Comparison of ENCODE assay signal across 1 cellular context in the genomic region with DNA sequence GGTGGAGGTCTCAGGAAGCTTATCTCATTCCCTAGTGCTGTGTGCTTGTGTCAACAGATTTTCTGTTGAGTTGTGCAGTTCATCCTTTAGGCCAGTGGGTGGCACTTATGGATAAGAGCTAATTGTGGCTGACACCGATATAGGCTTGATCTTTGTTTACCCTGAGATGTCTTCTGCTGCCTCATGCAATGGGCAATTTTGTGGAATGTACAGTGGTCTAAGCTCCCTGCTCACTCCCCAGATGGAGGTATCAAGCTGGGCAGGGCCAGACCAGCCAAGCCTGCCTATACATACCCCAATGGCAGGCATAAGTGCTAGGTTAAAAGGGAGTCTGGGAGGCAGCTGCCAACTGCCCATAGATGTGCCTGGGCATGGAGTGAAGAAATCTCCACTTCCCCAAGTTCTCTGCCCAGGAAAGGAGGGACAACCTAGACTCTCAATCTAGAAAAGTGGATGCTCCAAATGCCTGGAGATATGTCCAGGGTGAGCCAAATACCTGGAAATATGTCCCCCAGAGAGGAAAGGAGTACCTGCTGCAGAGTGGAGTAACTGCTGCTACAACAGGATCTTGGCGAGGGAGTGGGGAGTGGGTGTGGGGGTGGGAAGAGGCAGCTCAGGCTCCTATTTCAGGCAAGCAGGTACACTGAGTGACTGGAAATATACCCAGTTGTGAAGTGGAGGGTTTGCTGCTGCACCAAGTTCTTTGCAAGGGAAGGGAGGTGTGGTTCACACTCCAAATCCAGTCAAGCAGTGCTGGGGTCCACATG.
TF ChIP-seq lines count a peak whose summit lies in the region.

No MANE protein-coding gene starts in this region.

TF ChIP-seq in HepG2, 621 proteins besides CTCF, POLR2A, EP300 and RAD21 (continued from another document and continues in another):
- TF ChIP-seq SMAD3 (CRISPR knock-in tag; IDR thresholded peaks at IDR 0.05): no peak
- TF ChIP-seq, protein P1, sequence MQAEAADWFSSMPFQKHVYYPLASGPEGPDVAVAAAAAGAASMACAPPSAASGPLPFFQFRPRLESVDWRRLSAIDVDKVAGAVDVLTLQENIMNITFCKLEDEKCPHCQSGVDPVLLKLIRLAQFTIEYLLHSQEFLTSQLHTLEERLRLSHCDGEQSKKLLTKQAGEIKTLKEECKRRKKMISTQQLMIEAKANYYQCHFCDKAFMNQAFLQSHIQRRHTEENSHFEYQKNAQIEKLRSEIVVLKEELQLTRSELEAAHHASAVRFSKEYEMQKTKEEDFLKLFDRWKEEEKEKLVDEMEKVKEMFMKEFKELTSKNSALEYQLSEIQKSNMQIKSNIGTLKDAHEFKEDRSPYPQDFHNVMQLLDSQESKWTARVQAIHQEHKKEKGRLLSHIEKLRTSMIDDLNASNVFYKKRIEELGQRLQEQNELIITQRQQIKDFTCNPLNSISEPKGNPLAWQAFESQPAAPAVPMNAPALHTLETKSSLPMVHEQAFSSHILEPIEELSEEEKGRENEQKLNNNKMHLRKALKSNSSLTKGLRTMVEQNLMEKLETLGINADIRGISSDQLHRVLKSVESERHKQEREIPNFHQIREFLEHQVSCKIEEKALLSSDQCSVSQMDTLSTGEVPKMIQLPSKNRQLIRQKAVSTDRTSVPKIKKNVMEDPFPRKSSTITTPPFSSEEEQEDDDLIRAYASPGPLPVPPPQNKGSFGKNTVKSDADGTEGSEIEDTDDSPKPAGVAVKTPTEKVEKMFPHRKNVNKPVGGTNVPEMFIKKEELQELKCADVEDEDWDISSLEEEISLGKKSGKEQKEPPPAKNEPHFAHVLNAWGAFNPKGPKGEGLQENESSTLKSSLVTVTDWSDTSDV (CRISPR knock-in tag; IDR thresholded peaks at IDR 0.05): 0 out of 2 replicates have a peak, but pooled peaks have one; percentile 55
- TF ChIP-seq HOXA7 (CRISPR knock-in tag; IDR thresholded peaks at IDR 0.05): no peak
- TF ChIP-seq, protein P2, sequence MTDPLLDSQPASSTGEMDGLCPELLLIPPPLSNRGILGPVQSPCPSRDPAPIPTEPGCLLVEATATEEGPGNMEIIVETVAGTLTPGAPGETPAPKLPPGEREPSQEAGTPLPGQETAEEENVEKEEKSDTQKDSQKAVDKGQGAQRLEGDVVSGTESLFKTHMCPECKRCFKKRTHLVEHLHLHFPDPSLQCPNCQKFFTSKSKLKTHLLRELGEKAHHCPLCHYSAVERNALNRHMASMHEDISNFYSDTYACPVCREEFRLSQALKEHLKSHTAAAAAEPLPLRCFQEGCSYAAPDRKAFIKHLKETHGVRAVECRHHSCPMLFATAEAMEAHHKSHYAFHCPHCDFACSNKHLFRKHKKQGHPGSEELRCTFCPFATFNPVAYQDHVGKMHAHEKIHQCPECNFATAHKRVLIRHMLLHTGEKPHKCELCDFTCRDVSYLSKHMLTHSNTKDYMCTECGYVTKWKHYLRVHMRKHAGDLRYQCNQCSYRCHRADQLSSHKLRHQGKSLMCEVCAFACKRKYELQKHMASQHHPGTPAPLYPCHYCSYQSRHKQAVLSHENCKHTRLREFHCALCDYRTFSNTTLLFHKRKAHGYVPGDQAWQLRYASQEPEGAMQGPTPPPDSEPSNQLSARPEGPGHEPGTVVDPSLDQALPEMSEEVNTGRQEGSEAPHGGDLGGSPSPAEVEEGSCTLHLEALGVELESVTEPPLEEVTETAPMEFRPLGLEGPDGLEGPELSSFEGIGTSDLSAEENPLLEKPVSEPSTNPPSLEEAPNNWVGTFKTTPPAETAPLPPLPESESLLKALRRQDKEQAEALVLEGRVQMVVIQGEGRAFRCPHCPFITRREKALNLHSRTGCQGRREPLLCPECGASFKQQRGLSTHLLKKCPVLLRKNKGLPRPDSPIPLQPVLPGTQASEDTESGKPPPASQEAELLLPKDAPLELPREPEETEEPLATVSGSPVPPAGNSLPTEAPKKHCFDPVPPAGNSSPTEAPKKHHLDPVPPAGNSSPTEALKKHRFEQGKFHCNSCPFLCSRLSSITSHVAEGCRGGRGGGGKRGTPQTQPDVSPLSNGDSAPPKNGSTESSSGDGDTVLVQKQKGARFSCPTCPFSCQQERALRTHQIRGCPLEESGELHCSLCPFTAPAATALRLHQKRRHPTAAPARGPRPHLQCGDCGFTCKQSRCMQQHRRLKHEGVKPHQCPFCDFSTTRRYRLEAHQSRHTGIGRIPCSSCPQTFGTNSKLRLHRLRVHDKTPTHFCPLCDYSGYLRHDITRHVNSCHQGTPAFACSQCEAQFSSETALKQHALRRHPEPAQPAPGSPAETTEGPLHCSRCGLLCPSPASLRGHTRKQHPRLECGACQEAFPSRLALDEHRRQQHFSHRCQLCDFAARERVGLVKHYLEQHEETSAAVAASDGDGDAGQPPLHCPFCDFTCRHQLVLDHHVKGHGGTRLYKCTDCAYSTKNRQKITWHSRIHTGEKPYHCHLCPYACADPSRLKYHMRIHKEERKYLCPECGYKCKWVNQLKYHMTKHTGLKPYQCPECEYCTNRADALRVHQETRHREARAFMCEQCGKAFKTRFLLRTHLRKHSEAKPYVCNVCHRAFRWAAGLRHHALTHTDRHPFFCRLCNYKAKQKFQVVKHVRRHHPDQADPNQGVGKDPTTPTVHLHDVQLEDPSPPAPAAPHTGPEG (CRISPR knock-in tag; IDR thresholded peaks at IDR 0.05): no peak
- no peak for TF ChIP-seq ZFP37 (CRISPR knock-in tag; IDR thresholded peaks at IDR 0.05; ENCODE audit: borderline replicate concordance)
- TF ChIP-seq PHF8 (CRISPR knock-in tag; IDR thresholded peaks at IDR 0.05): no peak
- TF ChIP-seq POLR2AphosphoS5 (IDR thresholded peaks at IDR 0.05; ENCODE audit: low read depth, low read length): no peak
- TF ChIP-seq, protein P3, sequence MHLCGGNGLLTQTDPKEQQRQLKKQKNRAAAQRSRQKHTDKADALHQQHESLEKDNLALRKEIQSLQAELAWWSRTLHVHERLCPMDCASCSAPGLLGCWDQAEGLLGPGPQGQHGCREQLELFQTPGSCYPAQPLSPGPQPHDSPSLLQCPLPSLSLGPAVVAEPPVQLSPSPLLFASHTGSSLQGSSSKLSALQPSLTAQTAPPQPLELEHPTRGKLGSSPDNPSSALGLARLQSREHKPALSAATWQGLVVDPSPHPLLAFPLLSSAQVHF (CRISPR knock-in tag; IDR thresholded peaks at IDR 0.05): no peak
- no peak for TF ChIP-seq ZNF235 (CRISPR knock-in tag; IDR thresholded peaks at IDR 0.05; ENCODE audit: borderline replicate concordance)
- TF ChIP-seq POLR2AphosphoS2 (IDR thresholded peaks at IDR 0.05; ENCODE audit: low read depth, low read length): no peak
- TF ChIP-seq MED1 (CRISPR knock-in tag; IDR thresholded peaks at IDR 0.05): no peak
- TF ChIP-seq ZNF260 (CRISPR knock-in tag; IDR thresholded peaks at IDR 0.05; ENCODE audit: borderline replicate concordance, low read depth): no peak
- TF ChIP-seq, protein P4, sequence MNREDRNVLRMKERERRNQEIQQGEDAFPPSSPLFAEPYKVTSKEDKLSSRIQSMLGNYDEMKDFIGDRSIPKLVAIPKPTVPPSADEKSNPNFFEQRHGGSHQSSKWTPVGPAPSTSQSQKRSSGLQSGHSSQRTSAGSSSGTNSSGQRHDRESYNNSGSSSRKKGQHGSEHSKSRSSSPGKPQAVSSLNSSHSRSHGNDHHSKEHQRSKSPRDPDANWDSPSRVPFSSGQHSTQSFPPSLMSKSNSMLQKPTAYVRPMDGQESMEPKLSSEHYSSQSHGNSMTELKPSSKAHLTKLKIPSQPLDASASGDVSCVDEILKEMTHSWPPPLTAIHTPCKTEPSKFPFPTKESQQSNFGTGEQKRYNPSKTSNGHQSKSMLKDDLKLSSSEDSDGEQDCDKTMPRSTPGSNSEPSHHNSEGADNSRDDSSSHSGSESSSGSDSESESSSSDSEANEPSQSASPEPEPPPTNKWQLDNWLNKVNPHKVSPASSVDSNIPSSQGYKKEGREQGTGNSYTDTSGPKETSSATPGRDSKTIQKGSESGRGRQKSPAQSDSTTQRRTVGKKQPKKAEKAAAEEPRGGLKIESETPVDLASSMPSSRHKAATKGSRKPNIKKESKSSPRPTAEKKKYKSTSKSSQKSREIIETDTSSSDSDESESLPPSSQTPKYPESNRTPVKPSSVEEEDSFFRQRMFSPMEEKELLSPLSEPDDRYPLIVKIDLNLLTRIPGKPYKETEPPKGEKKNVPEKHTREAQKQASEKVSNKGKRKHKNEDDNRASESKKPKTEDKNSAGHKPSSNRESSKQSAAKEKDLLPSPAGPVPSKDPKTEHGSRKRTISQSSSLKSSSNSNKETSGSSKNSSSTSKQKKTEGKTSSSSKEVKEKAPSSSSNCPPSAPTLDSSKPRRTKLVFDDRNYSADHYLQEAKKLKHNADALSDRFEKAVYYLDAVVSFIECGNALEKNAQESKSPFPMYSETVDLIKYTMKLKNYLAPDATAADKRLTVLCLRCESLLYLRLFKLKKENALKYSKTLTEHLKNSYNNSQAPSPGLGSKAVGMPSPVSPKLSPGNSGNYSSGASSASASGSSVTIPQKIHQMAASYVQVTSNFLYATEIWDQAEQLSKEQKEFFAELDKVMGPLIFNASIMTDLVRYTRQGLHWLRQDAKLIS (CRISPR knock-in tag; IDR thresholded peaks at IDR 0.05): no peak
- TF ChIP-seq, protein P5, sequence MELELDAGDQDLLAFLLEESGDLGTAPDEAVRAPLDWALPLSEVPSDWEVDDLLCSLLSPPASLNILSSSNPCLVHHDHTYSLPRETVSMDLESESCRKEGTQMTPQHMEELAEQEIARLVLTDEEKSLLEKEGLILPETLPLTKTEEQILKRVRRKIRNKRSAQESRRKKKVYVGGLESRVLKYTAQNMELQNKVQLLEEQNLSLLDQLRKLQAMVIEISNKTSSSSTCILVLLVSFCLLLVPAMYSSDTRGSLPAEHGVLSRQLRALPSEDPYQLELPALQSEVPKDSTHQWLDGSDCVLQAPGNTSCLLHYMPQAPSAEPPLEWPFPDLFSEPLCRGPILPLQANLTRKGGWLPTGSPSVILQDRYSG (CRISPR knock-in tag; IDR thresholded peaks at IDR 0.05): no peak
- no peak for TF ChIP-seq MYC (CRISPR knock-in tag; IDR thresholded peaks at IDR 0.05; ENCODE audit: borderline replicate concordance)
- TF ChIP-seq, protein P6, sequence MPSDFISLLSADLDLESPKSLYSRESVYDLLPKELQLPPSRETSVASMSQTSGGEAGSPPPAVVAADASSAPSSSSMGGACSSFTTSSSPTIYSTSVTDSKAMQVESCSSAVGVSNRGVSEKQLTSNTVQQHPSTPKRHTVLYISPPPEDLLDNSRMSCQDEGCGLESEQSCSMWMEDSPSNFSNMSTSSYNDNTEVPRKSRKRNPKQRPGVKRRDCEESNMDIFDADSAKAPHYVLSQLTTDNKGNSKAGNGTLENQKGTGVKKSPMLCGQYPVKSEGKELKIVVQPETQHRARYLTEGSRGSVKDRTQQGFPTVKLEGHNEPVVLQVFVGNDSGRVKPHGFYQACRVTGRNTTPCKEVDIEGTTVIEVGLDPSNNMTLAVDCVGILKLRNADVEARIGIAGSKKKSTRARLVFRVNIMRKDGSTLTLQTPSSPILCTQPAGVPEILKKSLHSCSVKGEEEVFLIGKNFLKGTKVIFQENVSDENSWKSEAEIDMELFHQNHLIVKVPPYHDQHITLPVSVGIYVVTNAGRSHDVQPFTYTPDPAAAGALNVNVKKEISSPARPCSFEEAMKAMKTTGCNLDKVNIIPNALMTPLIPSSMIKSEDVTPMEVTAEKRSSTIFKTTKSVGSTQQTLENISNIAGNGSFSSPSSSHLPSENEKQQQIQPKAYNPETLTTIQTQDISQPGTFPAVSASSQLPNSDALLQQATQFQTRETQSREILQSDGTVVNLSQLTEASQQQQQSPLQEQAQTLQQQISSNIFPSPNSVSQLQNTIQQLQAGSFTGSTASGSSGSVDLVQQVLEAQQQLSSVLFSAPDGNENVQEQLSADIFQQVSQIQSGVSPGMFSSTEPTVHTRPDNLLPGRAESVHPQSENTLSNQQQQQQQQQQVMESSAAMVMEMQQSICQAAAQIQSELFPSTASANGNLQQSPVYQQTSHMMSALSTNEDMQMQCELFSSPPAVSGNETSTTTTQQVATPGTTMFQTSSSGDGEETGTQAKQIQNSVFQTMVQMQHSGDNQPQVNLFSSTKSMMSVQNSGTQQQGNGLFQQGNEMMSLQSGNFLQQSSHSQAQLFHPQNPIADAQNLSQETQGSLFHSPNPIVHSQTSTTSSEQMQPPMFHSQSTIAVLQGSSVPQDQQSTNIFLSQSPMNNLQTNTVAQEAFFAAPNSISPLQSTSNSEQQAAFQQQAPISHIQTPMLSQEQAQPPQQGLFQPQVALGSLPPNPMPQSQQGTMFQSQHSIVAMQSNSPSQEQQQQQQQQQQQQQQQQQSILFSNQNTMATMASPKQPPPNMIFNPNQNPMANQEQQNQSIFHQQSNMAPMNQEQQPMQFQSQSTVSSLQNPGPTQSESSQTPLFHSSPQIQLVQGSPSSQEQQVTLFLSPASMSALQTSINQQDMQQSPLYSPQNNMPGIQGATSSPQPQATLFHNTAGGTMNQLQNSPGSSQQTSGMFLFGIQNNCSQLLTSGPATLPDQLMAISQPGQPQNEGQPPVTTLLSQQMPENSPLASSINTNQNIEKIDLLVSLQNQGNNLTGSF (CRISPR knock-in tag; IDR thresholded peaks at IDR 0.05): no peak
- TF ChIP-seq, protein P7, sequence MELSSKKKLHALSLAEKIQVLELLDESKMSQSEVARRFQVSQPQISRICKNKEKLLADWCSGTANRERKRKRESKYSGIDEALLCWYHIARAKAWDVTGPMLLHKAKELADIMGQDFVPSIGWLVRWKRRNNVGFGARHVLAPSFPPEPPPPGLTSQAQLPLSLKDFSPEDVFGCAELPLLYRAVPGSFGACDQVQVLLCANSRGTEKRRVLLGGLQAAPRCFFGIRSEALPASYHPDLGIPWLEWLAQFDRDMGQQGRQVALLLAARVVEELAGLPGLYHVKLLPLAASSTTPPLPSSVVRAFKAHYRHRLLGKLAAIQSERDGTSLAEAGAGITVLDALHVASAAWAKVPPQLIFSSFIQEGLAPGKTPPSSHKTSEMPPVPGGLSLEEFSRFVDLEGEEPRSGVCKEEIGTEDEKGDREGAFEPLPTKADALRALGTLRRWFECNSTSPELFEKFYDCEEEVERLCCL (CRISPR knock-in tag; IDR thresholded peaks at IDR 0.05; ENCODE audit: borderline replicate concordance): no peak
- no peak for TF ChIP-seq ZNF121 (CRISPR knock-in tag; IDR thresholded peaks at IDR 0.05)
- TF ChIP-seq ZNF17 (CRISPR knock-in tag; IDR thresholded peaks at IDR 0.05): no peak
- TF ChIP-seq GTF2F1 (IDR thresholded peaks at IDR 0.05; ENCODE audit: low read length): 0 out of 2 replicates have a peak, but pooled peaks have one; percentile 8
- no peak for TF ChIP-seq SP2 (CRISPR knock-in tag; IDR thresholded peaks at IDR 0.05)
- no peak for TF ChIP-seq ZNF619 (CRISPR knock-in tag; IDR thresholded peaks at IDR 0.05)
- no peak for TF ChIP-seq CREM (IDR thresholded peaks at IDR 0.05)
- TF ChIP-seq CREM (CRISPR knock-in tag; IDR thresholded peaks at IDR 0.05): no peak
- no peak for TF ChIP-seq SP1 (IDR thresholded peaks at IDR 0.05)
- no peak for TF ChIP-seq SP1 (CRISPR knock-in tag; IDR thresholded peaks at IDR 0.05)
- TF ChIP-seq, protein P8, sequence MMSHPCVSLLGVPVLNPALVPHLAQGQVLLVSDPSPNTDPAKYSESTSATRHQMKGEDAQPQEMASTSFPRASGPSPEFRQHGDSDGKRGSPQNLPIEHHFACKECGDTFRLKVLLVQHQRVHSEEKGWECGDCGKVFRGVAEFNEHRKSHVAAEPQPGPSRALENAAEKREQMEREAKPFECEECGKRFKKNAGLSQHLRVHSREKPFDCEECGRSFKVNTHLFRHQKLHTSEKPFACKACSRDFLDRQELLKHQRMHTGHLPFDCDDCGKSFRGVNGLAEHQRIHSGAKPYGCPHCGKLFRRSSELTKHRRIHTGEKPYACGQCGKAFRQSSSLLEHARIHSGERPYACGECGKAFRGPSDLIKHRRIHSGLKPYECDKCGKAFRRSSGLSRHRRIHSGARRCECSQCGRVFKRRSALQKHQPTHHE (CRISPR knock-in tag; IDR thresholded peaks at IDR 0.05; ENCODE audit: borderline replicate concordance): no peak
- 0 out of 2 replicates have a peak, but pooled peaks have one; percentile 40 for TF ChIP-seq ZNF552 (CRISPR knock-in tag; IDR thresholded peaks at IDR 0.05; ENCODE audit: borderline replicate concordance)
